12 cellular contexts compared by ENCODE assay signal in the genomic region with DNA sequence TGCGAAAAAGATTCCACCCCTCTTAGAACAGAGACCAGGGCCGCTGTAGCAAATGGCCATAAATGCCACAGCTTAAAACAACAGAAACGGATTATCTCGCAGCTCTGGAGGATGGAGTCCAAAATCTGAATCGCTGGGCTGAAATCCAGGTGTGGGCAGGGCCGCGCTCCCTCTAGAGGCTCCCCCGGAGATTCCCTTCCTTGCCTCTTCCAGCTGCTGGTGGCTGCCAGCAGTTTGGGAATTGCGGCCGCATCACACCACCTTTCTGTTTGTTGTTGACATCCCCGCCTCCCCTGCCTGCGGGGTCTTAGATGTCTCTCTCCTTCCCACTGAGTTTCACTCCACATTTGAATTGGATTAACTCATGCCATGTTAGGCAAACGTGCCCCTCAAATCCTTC. TPM values are rescaled to one million over a fixed set of nuclear protein-coding genes. Genes with fewer than 3 reads are reported as not detected.
DNase-seq lines count a peak whose midpoint lies in the region; ATAC-seq and TF ChIP-seq lines count a peak whose summit lies in the region.
"Had no signal": no experiment of that assay in that cellular context is flagged by ENCODE, and none has a peak within 500 bp of the region (broad histone marks: within the 10 kb centered on the region; RNA-seq: fewer than 3 reads in every experiment).

No MANE protein-coding gene starts in this region.

- H2BK120ac ChIP-seq in H9 (ENCODE audit: low read depth, low read length, poor library complexity, severe bottlenecking): no peak overlapping the region

- H3K36me3 ChIP-seq in SK-N-MC (ENCODE audit: insufficient read depth, low read length) (peaks cover 14% of the 10 kb centered on the region), cardiac muscle cell (no peaks in the 10 kb centered on the region)

- no peak overlapping the region for H3K4ac ChIP-seq in H9 (ENCODE audit: low read depth, low read length)

- no peak overlapping the region for H3K56ac ChIP-seq in H9 (ENCODE audit: insufficient read length, low read depth, low read length)

- no peak overlapping the region for H2AK5ac ChIP-seq in H9 (ENCODE audit: insufficient read length, low read length)

- H3K4me3 ChIP-seq in SK-N-MC: no peak overlapping the region
- H3K4me3 ChIP-seq in cardiac muscle cell: no peak overlapping the region
- H3K4me3 ChIP-seq: skin epidermis had no signal

- WGBS in H9 (ENCODE audit: extremely low coverage, insufficient read length, low lambda C conversion rate): no CpG with 5 or more reads among the region's 13 CpGs

- H3K4me2 ChIP-seq in H9 (ENCODE audit: insufficient read depth, insufficient read length, low read length): no peak overlapping the region

- ATAC-seq in HG03469 (IDR thresholded peaks at IDR 0.05; ENCODE audit: unreplicated experiment) (no peak), HG02623 (IDR thresholded peaks at IDR 0.05; ENCODE audit: unreplicated experiment) (no peak)

- H2BK15ac ChIP-seq in H9 (ENCODE audit: low read depth, low read length): no peak overlapping the region

- H3K14ac ChIP-seq in H9 (ENCODE audit: insufficient read depth, low read length): no peak overlapping the region

- DNase-seq in H9: peak; percentile 67
- no peak for DNase-seq in SK-N-MC (ENCODE audit: low read depth, low spot score)
- peak in 1 of 2 donors; percentile 53 for DNase-seq in cardiac muscle cell (ENCODE audit: low read depth in 1 of 2, low spot score in 1 of 2)
- no peak for DNase-seq in progenitor cell of endocrine pancreas (ENCODE audit: low spot score, unreplicated experiment)
- no peak for DNase-seq in activated effector memory CD4-positive, alpha-beta T cell treated with anti-CD3 and anti-CD28 coated beads, Interleukin-2, amount 50 U/mL, for 16 hours
- DNase-seq in HK-2 (ENCODE audit: unreplicated experiment): no peak
- DNase-seq: activated CD4-positive, alpha-beta T cell treated with anti-CD3 and anti-CD28 coated beads, Interleukin-2, amount 10 ng/mL, durations not matched to agents 24 days and 14 days; CD4-positive, alpha-beta memory T cell had no signal

- H3K27me3 ChIP-seq in H9 (ENCODE audit: insufficient read depth, low read length) (no peaks in the 10 kb centered on the region), cardiac muscle cell (no peaks in the 10 kb centered on the region)

- H3K9ac ChIP-seq in H9 (ENCODE audit: extremely low read depth, insufficient read length, low read length): no peak overlapping the region
- H3K9ac ChIP-seq in SK-N-MC (ENCODE audit: insufficient read length): no peak overlapping the region

- no peaks in the 10 kb centered on the region for H3K79me1 ChIP-seq in H9 (ENCODE audit: insufficient read depth, low read depth, low read length, poor library complexity, severe bottlenecking)

- no peak overlapping the region for H2AFZ ChIP-seq in H9 (ENCODE audit: low read length)

- no peak overlapping the region for H3T11ph ChIP-seq in H9 (ENCODE audit: low read length)

- H4K5ac ChIP-seq in H9 (ENCODE audit: insufficient read length, low read depth, low read length): no peak overlapping the region

- H4K91ac ChIP-seq in H9 (ENCODE audit: insufficient read length, low read depth, low read length): no peak overlapping the region

- H4K20me1 ChIP-seq in H9 (ENCODE audit: control insufficient read depth, insufficient read depth, insufficient read length): no peaks in the 10 kb centered on the region

- H2BK12ac ChIP-seq in H9 (ENCODE audit: insufficient read length, low read depth, low read length): no peak overlapping the region

- peaks cover 3% of the 10 kb centered on the region; the same call in 1 of the 2 replicates for H3K4me1 ChIP-seq in H9 (ENCODE audit: insufficient read depth, low read length)
- H3K4me1 ChIP-seq in cardiac muscle cell (ENCODE audit: low read depth): peaks cover 22% of the 10 kb centered on the region

- H3K23me2 ChIP-seq in H9 (ENCODE audit: insufficient read length, low read depth, low read length, poor library complexity, severe bottlenecking): no peaks in the 10 kb centered on the region

- no peak overlapping the region for H3K18ac ChIP-seq in H9 (ENCODE audit: insufficient read length, low read depth, low read length)

- H3K4me1 Mint-ChIP-seq in H9 (peaks cover 54 to 58% of the 10 kb centered on the region in 2 experiments), progenitor cell of endocrine pancreas (ENCODE audit: low read depth) (peaks cover 15% of the 10 kb centered on the region)

- H3K27ac Mint-ChIP-seq in H9 (peak overlapping the region; percentile 50 to 80 (median 59)), progenitor cell of endocrine pancreas (no peak overlapping the region)
- H3K27ac Mint-ChIP-seq: activated CD4-positive, alpha-beta T cell treated with anti-CD3 and anti-CD28 coated beads, Interleukin-2, amount 10 ng/mL, durations not matched to agents 24 days and 14 days; activated T-helper 2 cell treated with anti-CD3 and anti-CD28 coated beads, Interferon-gamma antibody, Interleukin-2, Interleukin-4, amounts not matched to agents 10 μg/mL and 5 μg/mL and 100 μg/mL, durations not matched to agents 14 hours and 24 hours and 36 hours had no signal

- H3K9me3 Mint-ChIP-seq in H9: no peaks in the 10 kb centered on the region
- H3K9me3 Mint-ChIP-seq in progenitor cell of endocrine pancreas (ENCODE audit: low read depth): no peaks in the 10 kb centered on the region
- H3K9me3 Mint-ChIP-seq: activated CD4-positive, alpha-beta T cell treated with anti-CD3 and anti-CD28 coated beads, Interleukin-2, amount 10 ng/mL, durations not matched to agents 24 days and 14 days; activated T-helper 2 cell treated with anti-CD3 and anti-CD28 coated beads, Interferon-gamma antibody, Interleukin-2, Interleukin-4, amounts not matched to agents 10 μg/mL and 5 μg/mL and 100 μg/mL, durations not matched to agents 14 hours and 24 hours and 36 hours; CD4-positive, alpha-beta memory T cell had no signal

- H3K9me3 ChIP-seq in H9 (ENCODE audit: control insufficient read depth, low read depth, low read length): no peaks in the 10 kb centered on the region
- H3K9me3 ChIP-seq in SK-N-MC (ENCODE audit: low read depth, low read length): no peaks in the 10 kb centered on the region
- no peaks in the 10 kb centered on the region for H3K9me3 ChIP-seq in cardiac muscle cell (ENCODE audit: low read depth)

- TF ChIP-seq CTCF in H9 (conservative IDR thresholded peaks at IDR 0.05) (peak; percentile 56), cardiac muscle cell (IDR thresholded peaks at IDR 0.05; ENCODE audit: low read depth, low read length) (peak; percentile 47), progenitor cell of endocrine pancreas (IDR thresholded peaks at IDR 0.05; ENCODE audit: unreplicated experiment) (peak; percentile 29)

- no peak overlapping the region for H2BK5ac ChIP-seq in H9 (ENCODE audit: insufficient read length, low read length)

- H2BK20ac ChIP-seq in H9 (ENCODE audit: low read depth, low read length, poor library complexity, severe bottlenecking): no peak overlapping the region

- no peak overlapping the region for H4K8ac ChIP-seq in H9 (replicated peaks; ENCODE audit: insufficient read length, low read depth, low read length)

- no peaks in the 10 kb centered on the region; the same call in 1 of the 2 replicates for H3K27me3 Mint-ChIP-seq in H9 (ENCODE audit: low read depth)
- H3K27me3 Mint-ChIP-seq in progenitor cell of endocrine pancreas: no peaks in the 10 kb centered on the region
- H3K27me3 Mint-ChIP-seq: activated CD4-positive, alpha-beta T cell treated with anti-CD3 and anti-CD28 coated beads, Interleukin-2, amount 10 ng/mL, durations not matched to agents 24 days and 14 days; CD4-positive, alpha-beta memory T cell had no signal

- H3K4me3 Mint-ChIP-seq in H9: no peak overlapping the region; a peak in 1 of 5 replicates
- no peak overlapping the region for H3K4me3 Mint-ChIP-seq in progenitor cell of endocrine pancreas (ENCODE audit: low read depth)
- H3K4me3 Mint-ChIP-seq: activated CD4-positive, alpha-beta T cell treated with anti-CD3 and anti-CD28 coated beads, Interleukin-2, amount 10 ng/mL, durations not matched to agents 24 days and 14 days; CD4-positive, alpha-beta memory T cell had no signal

- H3K23ac ChIP-seq in H9 (ENCODE audit: insufficient read length, low read depth, low read length): no peak overlapping the region

- H3K27ac ChIP-seq in H9 (ENCODE audit: insufficient read length, low read depth, low read length) (no peak overlapping the region), SK-N-MC (peak overlapping the region; percentile 58; the same call in 1 of the 2 replicates), cardiac muscle cell (no peak overlapping the region)
- H3K27ac ChIP-seq: skin epidermis had no signal

- peaks cover 6% of the 10 kb centered on the region; the same call in 1 of the 2 replicates for H3K79me2 ChIP-seq in H9 (ENCODE audit: insufficient read depth, low read length)

- H3K36me3 Mint-ChIP-seq in H9 (ENCODE audit: insufficient read depth in 1 of 3, low read depth in 3 of 3) (peaks cover 0 to 10% (median 9%) of the 10 kb centered on the region in 3 experiments; a peak in 5 of 7 replicates), progenitor cell of endocrine pancreas (ENCODE audit: insufficient read depth) (peaks cover 7% of the 10 kb centered on the region)
- H3K36me3 Mint-ChIP-seq: CD4-positive, alpha-beta memory T cell had no signal

RNA-seq across cellular contexts. Expression of gene PDE9A, which starts 15.6 kb away (rescaled TPM):
- 28.2 and 31.9 TPM in 2 replicates for total RNA-seq in H9 (2021)
- 9.3 and 14.2 TPM in 2 replicates for total RNA-seq in cardiac muscle cell
- polyA plus RNA-seq in cardiac muscle cell: 6.8 and 12.5 TPM in 2 replicates
- total RNA-seq in progenitor cell of endocrine pancreas: 50.8 and 57.0 TPM in 2 replicates
